ENCODE assay signal across 10 cellular contexts in the genomic region with DNA sequence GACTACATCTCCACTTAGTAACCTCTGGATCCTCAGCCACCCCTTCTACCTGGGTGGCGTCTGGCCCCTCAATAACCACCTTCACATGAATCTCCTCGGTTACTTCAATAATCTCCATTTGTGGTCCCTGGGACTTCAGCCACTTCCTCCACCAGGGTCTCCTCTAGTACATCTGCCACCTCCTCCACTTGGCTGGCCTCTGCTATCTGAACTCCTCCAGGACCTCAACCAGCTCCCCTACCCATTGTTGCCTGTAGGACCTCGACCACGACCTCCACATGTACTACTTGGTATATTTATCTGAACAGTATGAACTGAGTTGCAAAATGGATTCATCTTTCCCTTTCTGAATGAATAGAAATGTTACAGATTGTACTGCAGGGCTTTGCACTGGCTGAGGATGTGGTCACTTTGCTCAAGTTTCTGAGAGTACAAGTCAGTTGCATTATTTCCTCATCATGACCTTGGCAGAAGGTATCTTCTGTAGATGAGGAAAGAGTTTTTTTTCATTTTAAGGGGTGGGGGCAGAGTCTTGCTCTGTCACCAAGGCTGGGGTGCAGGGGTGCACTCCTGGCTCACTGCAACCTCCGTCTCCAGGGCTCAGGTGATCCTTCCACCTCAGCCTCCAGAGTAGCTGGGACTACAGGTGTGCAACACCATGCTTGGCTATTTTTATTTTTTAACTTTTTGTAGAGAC. TPM values are rescaled to one million over a fixed set of nuclear protein-coding genes. Genes with fewer than 3 reads are reported as not detected.
DNase-seq lines count a peak whose midpoint lies in the region; ATAC-seq and TF ChIP-seq lines count a peak whose summit lies in the region.
"Had no signal": no experiment of that assay in that cellular context is flagged by ENCODE, and none has a peak within 500 bp of the region (broad histone marks: within the 10 kb centered on the region; RNA-seq: fewer than 3 reads in every experiment).

No MANE protein-coding gene starts in this region.

- WGBS in ovary, 3 donors, result 78 to 88% (median 81%) methylated on average over 5 of the region's 5 CpGs
- 56 to 60% methylated on average over 5 of the region's 5 CpGs for WGBS in testis, 2 donors

- H3K27me3 Mint-ChIP-seq in activated T-helper 17 cell treated with anti-CD3 and anti-CD28 coated beads, Interleukin-2, amount 50 U/mL, for 72 hours, result peaks cover 21% of the 10 kb centered on the region

- TF ChIP-seq EP300 in ovary (IDR thresholded peaks at IDR 0.05), result no peak

- no peaks in the 10 kb centered on the region for H3K9me3 ChIP-seq in ovary
- no peaks in the 10 kb centered on the region for H3K9me3 ChIP-seq in testis

- no peak for DNase-seq in ovary
- DNase-seq in RKO (ENCODE audit: low spot score), result no peak
- no peak for DNase-seq in testis
- DNase-seq in COLO829 (ENCODE audit: low spot score), result no peak
- DNase-seq: activated CD4-positive, CD25-positive, alpha-beta regulatory T cell; NCI-H526 treated with DMSO at 0.1 percent for 48 hours had no signal

- peaks cover 5% of the 10 kb centered on the region for H3K4me1 Mint-ChIP-seq in activated T-helper 17 cell treated with anti-CD3 and anti-CD28 coated beads, Interleukin-2, amount 50 U/mL, for 72 hours

- H3K4me3 ChIP-seq in ovary (no peak overlapping the region), testis (no peak overlapping the region)

- H3K4me1 ChIP-seq in ovary (ENCODE audit: insufficient read depth) (no peaks in the 10 kb centered on the region), testis (peaks cover 8% of the 10 kb centered on the region)

- H3K27ac ChIP-seq in ovary (no peak overlapping the region), testis (no peak overlapping the region)

- H3K27ac Mint-ChIP-seq in activated T-helper 17 cell treated with anti-CD3 and anti-CD28 coated beads, Interleukin-2, amount 50 U/mL, for 72 hours, result no peak overlapping the region

- no peaks in the 10 kb centered on the region for H3K36me3 Mint-ChIP-seq in activated T-helper 17 cell treated with anti-CD3 and anti-CD28 coated beads, Interleukin-2, amount 50 U/mL, for 72 hours (ENCODE audit: low read depth)

- no peak for TF ChIP-seq POLR2A in ovary (IDR thresholded peaks at IDR 0.05)
- no peak for TF ChIP-seq POLR2A in testis (IDR thresholded peaks at IDR 0.05)

- ATAC-seq in GM18511 (IDR thresholded peaks at IDR 0.05; ENCODE audit: unreplicated experiment), result peak; percentile 88
- ATAC-seq in GM21390 (IDR thresholded peaks at IDR 0.05; ENCODE audit: unreplicated experiment), result peak; percentile 85
- peak; percentile 84 for ATAC-seq in HG03175 (IDR thresholded peaks at IDR 0.05; ENCODE audit: unreplicated experiment)
- peak; percentile 63 for ATAC-seq in activated T-helper 17 cell treated with anti-CD3 and anti-CD28 coated beads, Interleukin-2, amount 50 U/mL, for 72 hours (replicated peaks)

- intact Hi-C loops in ovary (cut with DNase I) (no loop called here), testis (cut with DNase I; ENCODE audit: low total_unique reads) (no loop called here)

- H3K36me3 ChIP-seq in ovary (no peaks in the 10 kb centered on the region), testis (ENCODE audit: low read depth, missing control alignments) (no peaks in the 10 kb centered on the region)

- no peak overlapping the region for H3K4me3 Mint-ChIP-seq in activated T-helper 17 cell treated with anti-CD3 and anti-CD28 coated beads, Interleukin-2, amount 50 U/mL, for 72 hours

- no peaks in the 10 kb centered on the region for H3K27me3 ChIP-seq in ovary
- H3K27me3 ChIP-seq in testis, result no peaks in the 10 kb centered on the region

- TF ChIP-seq CTCF in ovary (IDR thresholded peaks at IDR 0.05), result no peak
- no peak for TF ChIP-seq CTCF in testis (IDR thresholded peaks at IDR 0.05)

- H3K9me3 Mint-ChIP-seq in activated T-helper 17 cell treated with anti-CD3 and anti-CD28 coated beads, Interleukin-2, amount 50 U/mL, for 72 hours, result no peaks in the 10 kb centered on the region

RNA-seq across cellular contexts. Expression of gene MAT1A, which starts 36.0 kb away (rescaled TPM):
- total RNA-seq in activated T-helper 17 cell treated with anti-CD3 and anti-CD28 coated beads, Interleukin-2, amount 50 U/mL, for 72 hours, result not detected
- total RNA-seq in ovary (1 to 10 TPM in 6 of 7 donors, under 1 TPM in 1; 0.72 to 7.7 (median 2.4) TPM), testis (1 to 10 TPM; 5.6 to 8.3 TPM)
- polyA plus RNA-seq in ovary (1 to 10 TPM; 1.4 TPM), testis (ENCODE audit: insufficient read depth, low read depth, low replicate concordance) (8.3 TPM)

RNA-seq across cellular contexts. Expression of gene ANXA11, which starts 48.1 kb away (rescaled TPM):
- 100 to 1,000 TPM; 184 to 275 TPM for total RNA-seq in activated T-helper 17 cell treated with anti-CD3 and anti-CD28 coated beads, Interleukin-2, amount 50 U/mL, for 72 hours
- total RNA-seq in ovary, result 100 to 1,000 TPM in 6 of 7 donors, 10 to 100 TPM in 1; 44.2 to 159 (median 137) TPM
- 100 to 1,000 TPM in 1 of 2 donors, 10 to 100 TPM in 1; 55.9 to 372 TPM for polyA plus RNA-seq in ovary
- 10 to 100 TPM; 46.5 to 64.0 TPM for total RNA-seq in testis
- 116 TPM for polyA plus RNA-seq in testis (ENCODE audit: insufficient read depth, low read depth, low replicate concordance)
